21 cellular contexts compared by ENCODE assay signal in the genomic region with DNA sequence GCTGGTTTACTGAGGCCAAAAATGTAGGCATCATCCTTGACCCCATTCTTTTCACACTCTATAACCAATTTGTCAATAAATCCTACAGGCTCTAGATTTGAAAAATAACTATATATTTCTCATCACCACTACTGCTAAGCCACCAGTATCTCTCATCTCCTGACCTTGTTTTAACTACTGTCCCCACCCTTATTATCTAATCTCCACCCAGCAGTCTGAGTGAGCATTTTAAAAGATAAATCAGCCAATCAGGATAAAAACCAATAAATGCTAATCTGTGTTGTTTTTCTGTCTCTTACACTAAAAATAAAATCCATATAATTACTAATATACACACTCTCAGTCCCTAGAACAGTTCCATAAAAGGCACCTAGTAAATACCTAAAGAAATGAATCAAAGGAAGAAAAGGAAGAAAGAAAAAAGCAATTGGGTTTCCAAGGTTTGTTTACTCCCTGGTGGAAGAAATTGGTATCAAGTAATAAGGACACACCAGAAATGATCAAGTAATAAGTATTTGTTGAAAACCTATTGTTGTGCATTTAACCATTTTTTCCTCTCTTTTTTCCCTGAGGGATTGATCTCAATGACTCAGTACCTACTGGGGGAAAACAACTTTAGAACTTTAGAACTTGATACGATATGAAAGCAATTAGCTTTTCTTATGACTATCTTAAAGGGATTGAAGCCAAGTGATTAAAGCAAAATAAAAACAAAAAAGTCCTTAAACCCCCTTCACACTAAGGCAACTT. TPM values are rescaled to one million over a fixed set of nuclear protein-coding genes. Genes with fewer than 3 reads are reported as not detected.
DNase-seq lines count a peak whose midpoint lies in the region; ATAC-seq, FAIRE-seq and TF ChIP-seq lines count a peak whose summit lies in the region.
"Had no signal": no experiment of that assay in that cellular context is flagged by ENCODE, and none has a peak within 500 bp of the region (broad histone marks: within the 10 kb centered on the region; RNA-seq: fewer than 3 reads in every experiment).

No MANE protein-coding gene starts in this region.

- H3K9me3 ChIP-seq in OCI-LY7 (ENCODE audit: low read length): no peaks in the 10 kb centered on the region
- H3K9me3 ChIP-seq in ectodermal cell (ENCODE audit: control insufficient read depth, low read length): no peaks in the 10 kb centered on the region
- H3K9me3 ChIP-seq: right atrium auricular region, thoracic aorta had no signal

- H3K9me2 ChIP-seq in OCI-LY7 (ENCODE audit: insufficient read depth, low read length): no peaks in the 10 kb centered on the region

- no peaks in the 10 kb centered on the region for H3K27me3 ChIP-seq in ectodermal cell (ENCODE audit: control insufficient read depth, insufficient read depth, low read length, poor library complexity, severe bottlenecking)
- H3K27me3 ChIP-seq: right atrium auricular region had no signal

- POLR2A ChIA-PET in OCI-LY7 (lab: Charles Lee): interaction anchor here (0.6 to 8.2 kb wide), 4 partner anchors 7 to 17 kb away, joined by 3 to 78 read pairs (median 12); a partner anchor contains a TSS

- no peaks in the 10 kb centered on the region for H3K27me3 Mint-ChIP-seq in naive B cell
- no peaks in the 10 kb centered on the region for H3K27me3 Mint-ChIP-seq in activated T-cell treated with anti-CD3 and anti-CD28 coated beads, Interleukin-2, amount 50 U/mL, for 4 hours (ENCODE audit: low read depth)
- H3K27me3 Mint-ChIP-seq: CD4-positive, alpha-beta memory T cell had no signal

- peak; percentile 67 for FAIRE-seq in GM18507 (lab: Jason Lieb, UNC)

- no peak for DNase-seq in GM18507 (ENCODE audit: extremely low spot score, insufficient read length, low read depth)
- DNase-seq in OCI-LY7 (ENCODE audit: low spot score): no peak
- DNase-seq in naive B cell: no peak
- no peak for DNase-seq in activated CD4-positive, alpha-beta T cell treated with anti-CD3 and anti-CD28 coated beads, Interleukin-2, amount 50 U/mL, for 48 hours
- DNase-seq in activated T-cell treated with anti-CD3 and anti-CD28 coated beads, Interleukin-2, amount 50 U/mL, for 4 hours: no peak
- DNase-seq in NCI-H1417 (lab: John Stamatoyannopoulos, UW): no peak
- DNase-seq: activated CD4-positive, alpha-beta T cell treated with anti-CD3 and anti-CD28 coated beads for 48 hours; activated effector memory CD4-positive, alpha-beta T cell treated with anti-CD3 and anti-CD28 coated beads, Interleukin-2, amount 50 U/mL, for 16 hours; CD4-positive, alpha-beta memory T cell; cerebellar nuclear complex; DMS79 treated with DMSO at 0.1 percent for 48 hours; effector memory CD4-positive, alpha-beta T cell; GOT3; NCI-H187 treated with DMSO at 0.1 percent for 48 hours; NCI-H345; NK-92 treated with Interleukin-12 subunit alpha and Interleukin-12 subunit beta, amount 100 ng/mL, for 24 hours; occipital lobe had no signal

- H3K36me3 ChIP-seq in OCI-LY7 (ENCODE audit: insufficient read depth, low read length) (peaks cover 49% of the 10 kb centered on the region), ectodermal cell (ENCODE audit: control insufficient read depth, insufficient read depth, low read length) (no peaks in the 10 kb centered on the region)
- H3K36me3 ChIP-seq: right atrium auricular region, thoracic aorta had no signal

- H3K4me1 ChIP-seq in OCI-LY7 (ENCODE audit: insufficient read depth, low read length, poor library complexity, severe bottlenecking) (peaks cover 97% of the 10 kb centered on the region), ectodermal cell (ENCODE audit: control insufficient read depth, insufficient read depth, low read length) (peaks cover 34% of the 10 kb centered on the region)

- peaks cover 97% of the 10 kb centered on the region for H3K79me2 ChIP-seq in OCI-LY7 (ENCODE audit: insufficient read depth, low read depth, low read length)

- H3K9me3 Mint-ChIP-seq in naive B cell: peaks cover 0 to 6% (median 0%) of the 10 kb centered on the region in 7 donors
- H3K9me3 Mint-ChIP-seq in activated T-cell treated with anti-CD3 and anti-CD28 coated beads, Interleukin-2, amount 50 U/mL, for 4 hours: no peaks in the 10 kb centered on the region
- H3K9me3 Mint-ChIP-seq: CD4-positive, alpha-beta memory T cell had no signal

- H2AFZ ChIP-seq in OCI-LY7 (ENCODE audit: low read length): no peak overlapping the region

- intact Hi-C loops in OCI-LY7 (cut with micrococcal nuclease; ENCODE audit: unreplicated experiment): loop anchor here (10.0 kb wide), 1 partner anchor 526 kb away; no protein-coding TSS in a partner anchor

- peaks cover 57 to 71% (median 64%) of the 10 kb centered on the region in 3 donors for H3K4me1 Mint-ChIP-seq in naive B cell
- peaks cover 45% of the 10 kb centered on the region for H3K4me1 Mint-ChIP-seq in activated T-cell treated with anti-CD3 and anti-CD28 coated beads, Interleukin-2, amount 50 U/mL, for 4 hours (ENCODE audit: low read depth)

- H3K27ac ChIP-seq in OCI-LY7 (ENCODE audit: low read depth, low read length, poor library complexity, severe bottlenecking) (peak overlapping the region; percentile 86), ectodermal cell (ENCODE audit: insufficient read depth, low read depth, low read length, poor library complexity, severe bottlenecking) (peak overlapping the region; percentile 86)
- H3K27ac ChIP-seq: right atrium auricular region, thoracic aorta had no signal

- H4K20me1 ChIP-seq in OCI-LY7 (ENCODE audit: insufficient read depth, low read length): no peaks in the 10 kb centered on the region

- no TSS peak for BruUV-seq in OCI-LY7 (replicated peaks; lab: Mats Ljungman, UMichigan)

- no peak for ATAC-seq in naive B cell (ENCODE audit: low read depth in 2 of 2)
- no peak for ATAC-seq in activated T-cell treated with anti-CD3 and anti-CD28 coated beads, Interleukin-2, amount 50 U/mL, for 4 hours
- no peak for ATAC-seq in GM21723 (IDR thresholded peaks at IDR 0.05; ENCODE audit: unreplicated experiment)

- H3K36me3 Mint-ChIP-seq in naive B cell: peaks cover 6 to 8% of the 10 kb centered on the region in 2 donors
- peaks cover 25% of the 10 kb centered on the region for H3K36me3 Mint-ChIP-seq in activated T-cell treated with anti-CD3 and anti-CD28 coated beads, Interleukin-2, amount 50 U/mL, for 4 hours (ENCODE audit: insufficient read depth)

- peak overlapping the region in 3 of 8 donors; percentile 20 to 47 (median 31) for H3K4me3 Mint-ChIP-seq in naive B cell
- H3K4me3 Mint-ChIP-seq in activated T-cell treated with anti-CD3 and anti-CD28 coated beads, Interleukin-2, amount 50 U/mL, for 4 hours: no peak overlapping the region
- H3K4me3 Mint-ChIP-seq: CD4-positive, alpha-beta memory T cell had no signal

- peak overlapping the region in 4 of 6 donors; percentile 39 to 97 (median 65) for H3K27ac Mint-ChIP-seq in naive B cell

- TF ChIP-seq CTCF in OCI-LY7 (conservative IDR thresholded peaks at IDR 0.05; ENCODE audit: low read length): no peak

- H3K4me3 ChIP-seq in OCI-LY7 (ENCODE audit: low read depth, low read length, poor library complexity, severe bottlenecking) (peak overlapping the region; percentile 47), ectodermal cell (ENCODE audit: insufficient read depth, low read depth, low read length) (no peak overlapping the region)
- H3K4me3 ChIP-seq: right atrium auricular region, thoracic aorta had no signal

- CTCF ChIA-PET in OCI-LY7 (lab: Charles Lee; ENCODE audit: unreplicated experiment): no interaction called here

- 100% methylated on average over 1 of the region's 1 CpG; no CpG with 5 or more reads in 1 of the 2 experiments for WGBS in ectodermal cell, 2 experiments

- H3K4me2 ChIP-seq in OCI-LY7 (ENCODE audit: low read length): peak overlapping the region; percentile 72

RNA-seq across cellular contexts. Expression of a gene that starts 19.3 kb away (rescaled TPM):
- total RNA-seq in OCI-LY7 (2014; rRNA removed; shearing (Covaris generic)): 54.1 and 62.6 TPM in 2 replicates
- 70.9 and 74.6 TPM in 2 replicates for total RNA-seq in OCI-LY7 (2022)
- polyA plus RNA-seq in ectodermal cell (2013, experiment 1 of 4): 116 TPM
- polyA plus RNA-seq in ectodermal cell (2013, experiment 2 of 4): 116 TPM
- polyA plus RNA-seq in ectodermal cell (2013, experiment 3 of 4): 85.1 TPM
- polyA plus RNA-seq in ectodermal cell (2013, experiment 4 of 4): 90.5 TPM
- 10 to 100 TPM; 35.4 to 45.2 (median 40.3) TPM for polyA plus RNA-seq in naive B cell (ENCODE audit: low read depth in 6 of 6)
- 100 to 1,000 TPM in 1 of 3 donors, 10 to 100 TPM in 2; 83.4 to 107 (median 88.1) TPM for total RNA-seq in activated T-cell treated with anti-CD3 and anti-CD28 coated beads, Interleukin-2, amount 50 U/mL, for 4 hours

RNA-seq across cellular contexts. Expression of a gene that starts 19.4 kb away (rescaled TPM):
- total RNA-seq in OCI-LY7 (2014; rRNA removed; shearing (Covaris generic)): 11.7 and 14.1 TPM in 2 replicates
- total RNA-seq in OCI-LY7 (2022): 15.5 and 17.9 TPM in 2 replicates
- 14.9 TPM for polyA plus RNA-seq in ectodermal cell (2013, experiment 1 of 4)
- polyA plus RNA-seq in ectodermal cell (2013, experiment 2 of 4): 15.2 TPM
- 10.6 TPM for polyA plus RNA-seq in ectodermal cell (2013, experiment 3 of 4)
- polyA plus RNA-seq in ectodermal cell (2013, experiment 4 of 4): 13.3 TPM
- polyA plus RNA-seq in naive B cell (ENCODE audit: low read depth in 6 of 6): 1 to 10 TPM in 5 of 6 donors, under 1 TPM in 1; 0.11 to 5.8 (median 4.6) TPM
- total RNA-seq in activated T-cell treated with anti-CD3 and anti-CD28 coated beads, Interleukin-2, amount 50 U/mL, for 4 hours: 10 to 100 TPM; 11.6 to 14.1 (median 13.3) TPM
